In the genomic region with DNA sequence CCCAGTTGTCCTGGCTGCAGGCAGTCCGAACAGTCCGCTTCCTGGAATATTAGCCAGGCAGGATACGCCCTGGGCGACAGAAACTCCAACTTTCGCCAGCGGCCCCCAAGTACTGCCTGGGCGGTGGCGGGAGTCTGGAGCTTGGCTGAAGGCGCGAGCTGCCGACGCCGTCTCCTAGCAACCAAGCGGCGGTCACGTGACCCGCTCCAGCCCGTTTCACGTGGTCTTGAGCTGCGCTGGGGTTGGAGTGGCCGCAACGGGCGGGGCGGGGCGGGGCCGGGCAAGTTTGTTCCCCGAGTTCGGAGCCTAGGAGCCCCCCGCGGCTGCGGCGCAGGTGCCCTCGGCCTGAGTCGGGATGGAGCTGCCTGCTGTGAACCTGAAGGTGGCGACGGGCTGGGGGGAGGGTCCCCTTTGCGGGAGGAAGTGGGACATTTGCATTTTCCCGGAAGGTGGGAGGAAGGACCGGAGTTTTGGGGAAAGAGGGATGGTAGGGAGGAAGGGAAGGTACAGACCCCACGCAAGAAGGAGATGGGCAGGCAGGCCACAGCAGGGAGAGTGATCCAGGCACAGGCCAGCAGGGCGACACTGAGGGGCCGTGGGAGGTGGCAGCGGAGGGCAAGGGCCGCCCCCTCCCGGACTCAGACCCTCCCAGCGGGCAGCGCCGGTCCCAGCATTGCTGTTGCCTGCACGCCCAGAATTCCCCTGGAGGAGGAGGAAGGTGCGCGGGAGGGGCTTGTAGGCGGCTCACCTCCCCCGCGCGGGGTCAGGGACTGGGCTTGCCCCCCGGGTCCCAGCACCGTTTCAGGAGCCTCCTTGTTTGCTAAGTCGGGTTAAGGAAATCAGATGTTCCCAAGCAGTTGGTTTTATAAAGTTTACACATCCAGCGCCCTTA, we compare ENCODE assay signal across 8 cellular contexts. TPM values are rescaled to one million over a fixed set of nuclear protein-coding genes. Genes with fewer than 3 reads are reported as not detected.
DNase-seq lines count a peak whose midpoint lies in the region; ATAC-seq, FAIRE-seq and TF ChIP-seq lines count a peak whose summit lies in the region.

Gene AGTRAP, plus strand, starts transcription at position 283 of the 892 bp plus-strand sequence. Its CDS starts 73 bp downstream, at position 356.

- no peaks in the 10 kb centered on the region for H3K27me3 ChIP-seq in right cardiac atrium (ENCODE audit: control insufficient read depth, insufficient read depth)

- peak; percentile 46 for FAIRE-seq in urothelium cell line (lab: Jason Lieb, UNC)

- DNase-seq in ELF-1 (ENCODE audit: low read depth, low spot score) = peak; percentile 96
- DNase-seq in HFF-Myc (ENCODE audit: extremely low read depth, low read depth) = peak; percentile 70
- peak; percentile 46 to 84 for DNase-seq in NCI-H187 (lab: John Stamatoyannopoulos, UW)
- DNase-seq in anterior cingulate cortex (lab: John Stamatoyannopoulos, UW) = peak; percentile 22 to 97 (median 91)
- peak; percentile 98 to 100 (median 99) for DNase-seq in right cardiac atrium
- DNase-seq in putamen (ENCODE audit: low spot score) = peak; percentile 93
- peak; percentile 96 for DNase-seq in urothelium cell line (ENCODE audit: low spot score)

- under 1% methylated on average over 59 of the region's 59 CpGs for WGBS in right cardiac atrium

- no peaks in the 10 kb centered on the region for H3K9me3 ChIP-seq in right cardiac atrium (ENCODE audit: control insufficient read depth, low read length)

- intact Hi-C loops in T-helper 2 cell treated with Interferon-gamma antibody and Interleukin-4, amounts not matched to agents 100 ng/mL and 5 ng/mL, for 36 hours (cut with micrococcal nuclease) = loop anchor here (1.0 to 2.0 kb wide), 3 partner anchors 55 to 173 kb away; partner anchors contain the start of genes CLCN6 and MAD2L2
- intact Hi-C loops in right cardiac atrium (cut with DNase I) = loop anchor here in 1 of 4 donors (2.0 kb wide), 1 partner anchor 69 kb away; the partner anchor contains the start of gene MTHFR

- peaks cover 4% of the 10 kb centered on the region for H3K4me1 ChIP-seq in right cardiac atrium (ENCODE audit: control insufficient read depth, insufficient read depth, low read length)

- peak within 1 kb of the TSS; percentile 78 for H3K27ac ChIP-seq in right cardiac atrium (ENCODE audit: low read length)

- no peak for TF ChIP-seq CTCF in HFF-Myc (IDR thresholded peaks at IDR 0.05; ENCODE audit: low read depth, low read length, missing control alignments)

- H3K4me3 ChIP-seq in HFF-Myc (replicated peaks; ENCODE audit: low read depth, low read length) (peak within 1 kb of the TSS; percentile 95), right cardiac atrium (ENCODE audit: low read length) (peak within 1 kb of the TSS; percentile 67)

- ATAC-seq in right cardiac atrium = peak; percentile 92

RNA-seq across cellular contexts. Expression of gene AGTRAP, which starts in this region (rescaled TPM):
- 34.1 and 36.5 TPM in 2 replicates for total RNA-seq in T-helper 2 cell treated with Interferon-gamma antibody and Interleukin-4, amounts not matched to agents 100 ng/mL and 5 ng/mL, for 36 hours
- 10 to 100 TPM; 17.5 to 25.0 (median 21.9) TPM for total RNA-seq in right cardiac atrium
- 23.9 TPM for polyA plus RNA-seq in right cardiac atrium

Comparison
In these comparisons a context has a peak if more than half of its experiments do, and no peak if none do; other contexts are left out.
1. Peak in every context shown above with its lines: DNase-seq, ATAC-seq, H3K4me3 ChIP-seq and H3K27ac ChIP-seq.